In genomic region chr2:55887351-55887750, GRCh38 we compare ENCODE assay signal across 16 cellular contexts. TPM values are rescaled to one million over a fixed set of nuclear protein-coding genes. Genes with fewer than 3 reads are reported as not detected.
DNase-seq lines count a peak whose midpoint lies in the region; ATAC-seq and TF ChIP-seq lines count a peak whose summit lies in the region.
"Had no signal": no experiment of that assay in that cellular context is flagged by ENCODE, and none has a peak within 500 bp of the region (broad histone marks: within the 10 kb centered on the region; RNA-seq: fewer than 3 reads in every experiment).

No MANE protein-coding gene starts in this region.

- H2BK15ac ChIP-seq in mesenchymal stem cell (ENCODE audit: low read depth, poor library complexity, severe bottlenecking), result no peak overlapping the region

- no peak overlapping the region for H3K18ac ChIP-seq in mesenchymal stem cell (ENCODE audit: low read depth in 1 of 2, low read length in 2 of 2)

- peak overlapping the region; percentile 80 for H3K9ac ChIP-seq in mesenchymal stem cell (ENCODE audit: low read length)

- H3K9me3 ChIP-seq in SJSA1 (replicated peaks) (no peaks in the 10 kb centered on the region), mesenchymal stem cell (ENCODE audit: control insufficient read depth, low read length) (no peaks in the 10 kb centered on the region), transverse colon (no peaks in the 10 kb centered on the region)
- H3K9me3 ChIP-seq: right lobe of liver, SJCRH30 had no signal

- H3K23ac ChIP-seq in mesenchymal stem cell (ENCODE audit: low read length in 2 of 2), result no peak overlapping the region

- no peak overlapping the region for H2AFZ ChIP-seq in mesenchymal stem cell (ENCODE audit: low read depth, low read length)

- no peak overlapping the region for H4K8ac ChIP-seq in mesenchymal stem cell (ENCODE audit: low read length)

- H3K79me1 ChIP-seq in mesenchymal stem cell (replicated peaks; ENCODE audit: low read length, poor library complexity, severe bottlenecking), result no peaks in the 10 kb centered on the region

- H3K4me2 ChIP-seq in mesenchymal stem cell (ENCODE audit: low read length, poor library complexity, severe bottlenecking), result no peak overlapping the region

- no peak overlapping the region for H3K27ac Mint-ChIP-seq in endothelial cell (ENCODE audit: unreplicated experiment)
- H3K27ac Mint-ChIP-seq: activated CD4-positive, alpha-beta T cell treated with anti-CD3 and anti-CD28 coated beads, Interleukin-2, amount 10 ng/mL, durations not matched to agents 24 days and 14 days; activated naive CD8-positive, alpha-beta T cell treated with anti-CD3 and anti-CD28 coated beads, Interleukin-2, amount 10 ng/mL, durations not matched to agents 7 days and 5 days; IgD-negative memory B cell had no signal

- no peak overlapping the region for H3K4me3 Mint-ChIP-seq in endothelial cell (ENCODE audit: unreplicated experiment)
- H3K4me3 Mint-ChIP-seq: activated CD4-positive, alpha-beta T cell treated with anti-CD3 and anti-CD28 coated beads, Interleukin-2, amount 10 ng/mL, durations not matched to agents 24 days and 14 days; activated naive CD8-positive, alpha-beta T cell treated with anti-CD3 and anti-CD28 coated beads, Interleukin-2, amount 10 ng/mL, durations not matched to agents 7 days and 5 days; IgD-negative memory B cell had no signal

- peaks cover 4% of the 10 kb centered on the region for H3K4me1 Mint-ChIP-seq in endothelial cell (ENCODE audit: unreplicated experiment)
- H3K4me1 Mint-ChIP-seq: activated CD4-positive, alpha-beta T cell treated with anti-CD3 and anti-CD28 coated beads, Interleukin-2, amount 10 ng/mL, durations not matched to agents 24 days and 14 days; activated naive CD8-positive, alpha-beta T cell treated with anti-CD3 and anti-CD28 coated beads, Interleukin-2, amount 10 ng/mL, durations not matched to agents 7 days and 5 days had no signal

- in situ Hi-C loops in transverse colon (cut with MboI; ENCODE audit: low pct_ligation_motif_present in 1 of 4, low pct_unique_long_range_greater_than_20kb in 1 of 4, low sequenced_read_pairs in 3 of 4), result no loop called here

- H3K4me3 ChIP-seq in SJSA1 (no peak overlapping the region), choroid plexus epithelial cell (ENCODE audit: low read depth, low read length) (no peak overlapping the region), mesenchymal stem cell (ENCODE audit: insufficient read depth in 1 of 2, low read depth in 1 of 2, low read length in 2 of 2) (peak overlapping the region in 1 of 2 experiments; percentile 2), transverse colon (no peak overlapping the region)
- H3K4me3 ChIP-seq: right lobe of liver, SJCRH30 had no signal

- intact Hi-C loops in transverse colon (cut with DNase I; ENCODE audit: low total_unique reads), result no loop called here

- H3K4ac ChIP-seq in mesenchymal stem cell (ENCODE audit: low read depth in 1 of 2, low read length in 2 of 2), result no peak overlapping the region

- H2AK5ac ChIP-seq in mesenchymal stem cell (ENCODE audit: low read length, severe bottlenecking), result no peak overlapping the region

- H3K27ac ChIP-seq in SJSA1, result peak overlapping the region; percentile 6; the same call in 1 of the 2 replicates
- no peak overlapping the region for H3K27ac ChIP-seq in mesenchymal stem cell (ENCODE audit: low read length, poor library complexity, severe bottlenecking)
- peak overlapping the region in 3 of 4 donors; percentile 1 to 44 (median 19) for H3K27ac ChIP-seq in transverse colon
- H3K27ac ChIP-seq: C4-2B, right lobe of liver, SJCRH30 had no signal

- no peak overlapping the region for H2BK120ac ChIP-seq in mesenchymal stem cell (ENCODE audit: low read depth, low read length)

- TF ChIP-seq EP300 in transverse colon (IDR thresholded peaks at IDR 0.05; ENCODE audit: low read depth), result no peak

- H3K14ac ChIP-seq in mesenchymal stem cell (ENCODE audit: low read length in 2 of 2), result no peak overlapping the region

- H3K27me3 ChIP-seq in SJSA1 (replicated peaks), result no peaks in the 10 kb centered on the region
- no peaks in the 10 kb centered on the region for H3K27me3 ChIP-seq in mesenchymal stem cell (ENCODE audit: control insufficient read depth in 1 of 2, insufficient read depth in 1 of 2, low read length in 2 of 2)
- H3K27me3 ChIP-seq in transverse colon, result no peaks in the 10 kb centered on the region
- H3K27me3 ChIP-seq: right lobe of liver, SJCRH30 had no signal

- no peaks in the 10 kb centered on the region for H3K9me3 Mint-ChIP-seq in endothelial cell (ENCODE audit: unreplicated experiment)
- H3K9me3 Mint-ChIP-seq: activated CD4-positive, alpha-beta T cell treated with anti-CD3 and anti-CD28 coated beads, Interleukin-2, amount 10 ng/mL, durations not matched to agents 24 days and 14 days; activated naive CD8-positive, alpha-beta T cell treated with anti-CD3 and anti-CD28 coated beads, Interleukin-2, amount 10 ng/mL, durations not matched to agents 7 days and 5 days; IgD-negative memory B cell had no signal

- no peak for ATAC-seq in GM21360 (IDR thresholded peaks at IDR 0.05; ENCODE audit: unreplicated experiment)

- TF ChIP-seq POLR2A in transverse colon (IDR thresholded peaks at IDR 0.05), result no peak

- H3K36me3 ChIP-seq in SJSA1 (peaks cover 16% of the 10 kb centered on the region), mesenchymal stem cell (ENCODE audit: control insufficient read depth in 1 of 2, insufficient read depth in 2 of 2, low read depth in 1 of 2, low read length in 2 of 2) (peaks cover 0 to 6% of the 10 kb centered on the region in 2 experiments), transverse colon (no peaks in the 10 kb centered on the region)
- H3K36me3 ChIP-seq: right lobe of liver, SJCRH30 had no signal

- TF ChIP-seq CTCF in choroid plexus epithelial cell (conservative IDR thresholded peaks at IDR 0.05; ENCODE audit: low read depth, low read length), result no peak
- no peak for TF ChIP-seq CTCF in transverse colon (IDR thresholded peaks at IDR 0.05)
- no peak for TF ChIP-seq CTCF in endothelial cell (IDR thresholded peaks at IDR 0.05; ENCODE audit: unreplicated experiment)

- no peak overlapping the region for H4K91ac ChIP-seq in mesenchymal stem cell (ENCODE audit: low read length)

- H3K4me1 ChIP-seq in SJSA1 (replicated peaks), result peaks cover 52% of the 10 kb centered on the region
- no peaks in the 10 kb centered on the region for H3K4me1 ChIP-seq in mesenchymal stem cell (ENCODE audit: control insufficient read depth, insufficient read depth, low read depth, low read length)
- H3K4me1 ChIP-seq in transverse colon, result no peaks in the 10 kb centered on the region
- H3K4me1 ChIP-seq: SJCRH30 had no signal

- H3K27me3 Mint-ChIP-seq in endothelial cell (ENCODE audit: unreplicated experiment), result peaks cover 2% of the 10 kb centered on the region

- H2BK5ac ChIP-seq in mesenchymal stem cell (ENCODE audit: low read depth, low read length, poor library complexity, severe bottlenecking), result no peak overlapping the region

- H2BK12ac ChIP-seq in mesenchymal stem cell (ENCODE audit: low read length in 2 of 2), result no peak overlapping the region

- WGBS in mesenchymal stem cell, result 89% methylated on average over 1 of the region's 2 CpGs
- 71 to 81% methylated on average over 2 of the region's 2 CpGs for WGBS in transverse colon (ENCODE audit: low coverage in 1 of 2), 2 donors

- DNase-seq in SJSA1 (ENCODE audit: low read depth in 1 of 2, low spot score in 2 of 2), result no peak
- DNase-seq in choroid plexus epithelial cell (ENCODE audit: low read depth), result peak; percentile 78
- no peak for DNase-seq in mesenchymal stem cell
- DNase-seq in transverse colon, result no peak
- DNase-seq in endothelial cell (ENCODE audit: low spot score), result no peak
- DNase-seq in T1000 (lab: John Stamatoyannopoulos, UW), result no peak
- DNase-seq: activated CD4-positive, alpha-beta T cell treated with anti-CD3 and anti-CD28 coated beads, Interleukin-2, amount 10 ng/mL, durations not matched to agents 24 days and 14 days; activated naive CD8-positive, alpha-beta T cell treated with anti-CD3 and anti-CD28 coated beads, Interleukin-2, amount 10 ng/mL, durations not matched to agents 7 days and 5 days; activated T-cell treated with anti-CD3 and anti-CD28 coated beads for 4 hours; H7; NCI-H1092; right lobe of liver; SJCRH30 had no signal

- H3K36me3 Mint-ChIP-seq in endothelial cell (ENCODE audit: low read depth, unreplicated experiment), result no peaks in the 10 kb centered on the region
- H3K36me3 Mint-ChIP-seq: activated naive CD8-positive, alpha-beta T cell treated with anti-CD3 and anti-CD28 coated beads, Interleukin-2, amount 10 ng/mL, durations not matched to agents 7 days and 5 days; IgD-negative memory B cell had no signal

RNA-seq across cellular contexts. Expression of gene EFEMP1, which starts 36.2 kb away (rescaled TPM):
- total RNA-seq in SJSA1 (2014; rRNA removed; shearing (Covaris generic)), result 283 and 287 TPM in 2 replicates
- polyA plus RNA-seq in mesenchymal stem cell (2013, experiment 1 of 2), result 351 TPM
- 352 TPM for polyA plus RNA-seq in mesenchymal stem cell (2013, experiment 2 of 2)
- total RNA-seq in transverse colon (10 to 100 TPM; 12.0 to 34.8 (median 26.5) TPM), endothelial cell (ENCODE audit: unreplicated experiment) (2.3 TPM)
- total RNA-seq: activated CD4-positive, alpha-beta T cell treated with anti-CD3 and anti-CD28 coated beads, Interleukin-2, amount 10 ng/mL, durations not matched to agents 24 days and 14 days; activated naive CD8-positive, alpha-beta T cell treated with anti-CD3 and anti-CD28 coated beads, Interleukin-2, amount 10 ng/mL, durations not matched to agents 7 days and 5 days had no signal
- polyA plus RNA-seq: IgD-negative memory B cell had no signal
